15 cellular contexts compared by ENCODE assay signal in the genomic region with DNA sequence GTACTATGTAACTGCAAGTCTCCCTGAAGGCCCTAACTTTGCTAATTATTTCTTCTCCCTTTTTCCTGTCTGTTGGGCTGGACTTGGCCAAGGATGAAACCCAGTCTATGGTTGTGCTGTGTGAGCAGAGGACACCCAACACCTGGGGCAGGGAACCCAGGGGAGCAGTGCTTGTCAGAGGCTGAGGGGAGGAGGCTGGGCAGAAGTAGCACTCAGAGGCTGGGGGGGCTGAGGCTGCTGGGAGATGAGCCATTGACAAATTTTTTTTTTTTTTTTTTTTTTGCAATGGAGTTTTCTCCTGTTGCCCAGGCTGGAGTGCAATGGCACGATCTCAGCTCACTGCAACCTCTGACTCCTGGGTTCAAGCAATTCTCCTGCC. TPM values are rescaled to one million over a fixed set of nuclear protein-coding genes. Genes with fewer than 3 reads are reported as not detected.
DNase-seq lines count a peak whose midpoint lies in the region; ATAC-seq and TF ChIP-seq lines count a peak whose summit lies in the region.
"Had no signal": no experiment of that assay in that cellular context is flagged by ENCODE, and none has a peak within 500 bp of the region (broad histone marks: within the 10 kb centered on the region; RNA-seq: fewer than 3 reads in every experiment).

No MANE protein-coding gene starts in this region.

- H3K36me3 Mint-ChIP-seq in T-helper 17 cell (ENCODE audit: low read depth) (no peaks in the 10 kb centered on the region), nephron progenitor cell (ENCODE audit: low read depth) (no peaks in the 10 kb centered on the region)

- no peak overlapping the region for H2AFZ ChIP-seq in mammary epithelial cell (ENCODE audit: low read depth, low read length)

- CTCF ChIA-PET in mammary epithelial cell (lab: Charles Lee; ENCODE audit: low non-redundant PET): no interaction called here

- WGBS in mammary epithelial cell (ENCODE audit: low coverage, missing lambda C conversion rate): 75% methylated on average over 1 of the region's 1 CpG
- 100% methylated on average over 1 of the region's 1 CpG for whole genome bisulfite sequencing in suprapubic skin

- no peak overlapping the region for H3K4me2 ChIP-seq in mammary epithelial cell (ENCODE audit: insufficient read depth, low read depth, low read length)

- peak overlapping the region; percentile 95 for H3K27ac Mint-ChIP-seq in T-helper 17 cell
- H3K27ac Mint-ChIP-seq in nephron progenitor cell: no peak overlapping the region

- H3K4me1 Mint-ChIP-seq in T-helper 17 cell (peaks cover 34% of the 10 kb centered on the region), nephron progenitor cell (peaks cover 80% of the 10 kb centered on the region)

- H3K4me3 Mint-ChIP-seq in T-helper 17 cell (no peak overlapping the region), nephron progenitor cell (no peak overlapping the region)

- H4K20me1 ChIP-seq in mammary epithelial cell (ENCODE audit: insufficient read depth, low read length): no peaks in the 10 kb centered on the region

- H3K27ac ChIP-seq in breast epithelium (peak overlapping the region; percentile 71 to 85), mammary epithelial cell (ENCODE audit: insufficient read depth, low read depth, low read length) (no peak overlapping the region), lower lobe of right lung (peak overlapping the region; percentile 82), suprapubic skin (peak overlapping the region; percentile 80)
- H3K27ac ChIP-seq: VCaP had no signal

- H3K4me3 ChIP-seq in breast epithelium: no peak overlapping the region
- no peak overlapping the region for H3K4me3 ChIP-seq in mammary epithelial cell (replicated peaks in 1 of 3; ENCODE audit: insufficient read depth in 1 of 3, low read depth in 2 of 3, low read length in 3 of 3)
- H3K4me3 ChIP-seq in lower lobe of right lung: no peak overlapping the region
- H3K4me3 ChIP-seq in suprapubic skin: no peak overlapping the region
- H3K4me3 ChIP-seq: GM12878, stomach had no signal

- in situ Hi-C loops in mammary epithelial cell (cut with MboI; ENCODE audit: low sequenced_read_pairs in 2 of 2): no loop called here

- dilution Hi-C loops in mammary epithelial cell (cut with HindIII; ENCODE audit: low sequenced_read_pairs): no loop called here

- TF ChIP-seq POLR2A in breast epithelium (IDR thresholded peaks at IDR 0.05): no peak
- no peak for TF ChIP-seq POLR2A in suprapubic skin (IDR thresholded peaks at IDR 0.05)

- H3K9ac ChIP-seq in mammary epithelial cell (ENCODE audit: insufficient read depth, low read length): no peak overlapping the region

- ATAC-seq in T-helper 17 cell (no peak), lower lobe of right lung (no peak), HG03196 (IDR thresholded peaks at IDR 0.05; ENCODE audit: unreplicated experiment) (no peak)
- ATAC-seq: effector memory CD8-positive, alpha-beta T cell; GM12878 had no signal

- no TSS peak for BruUV-seq in mammary epithelial cell (replicated peaks; lab: Mats Ljungman, UMichigan)

- H3K9me3 ChIP-seq in breast epithelium: no peaks in the 10 kb centered on the region
- H3K9me3 ChIP-seq in mammary epithelial cell (replicated peaks; ENCODE audit: insufficient read depth, low read length): no peaks in the 10 kb centered on the region
- no peaks in the 10 kb centered on the region for H3K9me3 ChIP-seq in T-helper 17 cell (ENCODE audit: control insufficient read depth, low read length, poor library complexity, severe bottlenecking)
- H3K9me3 ChIP-seq in lower lobe of right lung: no peaks in the 10 kb centered on the region
- no peaks in the 10 kb centered on the region for H3K9me3 ChIP-seq in suprapubic skin
- H3K9me3 ChIP-seq: stomach had no signal

- TF ChIP-seq CTCF in breast epithelium (IDR thresholded peaks at IDR 0.05) (no peak), mammary epithelial cell (conservative IDR thresholded peaks at IDR 0.05 in 1 of 2, IDR thresholded peaks at IDR 0.05 in 1 of 2; ENCODE audit: extremely low read depth in 1 of 2, insufficient read depth in 1 of 2, low read depth in 1 of 2, low read length in 2 of 2) (no peak), lower lobe of right lung (IDR thresholded peaks at IDR 0.05) (no peak), suprapubic skin (IDR thresholded peaks at IDR 0.05) (no peak), nephron progenitor cell (IDR thresholded peaks at IDR 0.05) (no peak)

- H3K4me1 ChIP-seq in breast epithelium: peaks cover 13 to 20% of the 10 kb centered on the region in 2 donors
- H3K4me1 ChIP-seq in mammary epithelial cell (ENCODE audit: insufficient read depth, low read length): peaks cover 50% of the 10 kb centered on the region
- peaks cover 79% of the 10 kb centered on the region for H3K4me1 ChIP-seq in lower lobe of right lung
- peaks cover 58% of the 10 kb centered on the region for H3K4me1 ChIP-seq in suprapubic skin

- no peaks in the 10 kb centered on the region for H3K79me2 ChIP-seq in mammary epithelial cell (ENCODE audit: insufficient read depth, low read length)

- no peak for TF ChIP-seq EP300 in suprapubic skin (IDR thresholded peaks at IDR 0.05)

- H3K9me3 Mint-ChIP-seq in nephron progenitor cell: no peaks in the 10 kb centered on the region
- H3K9me3 Mint-ChIP-seq: effector memory CD8-positive, alpha-beta T cell had no signal

- H3K36me3 ChIP-seq in breast epithelium (no peaks in the 10 kb centered on the region), mammary epithelial cell (ENCODE audit: insufficient read depth, low read length) (no peaks in the 10 kb centered on the region), lower lobe of right lung (no peaks in the 10 kb centered on the region), suprapubic skin (no peaks in the 10 kb centered on the region)
- H3K36me3 ChIP-seq: stomach had no signal

- H3K27me3 Mint-ChIP-seq in T-helper 17 cell (no peaks in the 10 kb centered on the region), nephron progenitor cell (ENCODE audit: low read depth, poor library complexity) (peaks cover 2% of the 10 kb centered on the region)
- H3K27me3 Mint-ChIP-seq: effector memory CD8-positive, alpha-beta T cell had no signal

- intact Hi-C loops in breast epithelium (cut with DNase I; ENCODE audit: low total_unique reads) (no loop called here), mammary epithelial cell (cut with micrococcal nuclease) (no loop called here), lower lobe of right lung (cut with DNase I) (no loop called here)

- no peaks in the 10 kb centered on the region for H3K27me3 ChIP-seq in breast epithelium
- H3K27me3 ChIP-seq in mammary epithelial cell (ENCODE audit: insufficient read depth, low read length): no peaks in the 10 kb centered on the region
- no peaks in the 10 kb centered on the region for H3K27me3 ChIP-seq in lower lobe of right lung (ENCODE audit: low read depth)
- H3K27me3 ChIP-seq in suprapubic skin: no peaks in the 10 kb centered on the region
- H3K27me3 ChIP-seq: stomach had no signal

- DNase-seq in breast epithelium (ENCODE audit: low spot score in 2 of 2) (no peak), mammary epithelial cell (no peak), T-helper 17 cell (no peak), lower lobe of right lung (no peak), suprapubic skin (ENCODE audit: low spot score in 2 of 2) (no peak), nephron progenitor cell (no peak), NCI-H128 (lab: John Stamatoyannopoulos, UW; ENCODE audit: unreplicated experiment) (no peak)
- DNase-seq: activated gamma-delta T cell; effector memory CD8-positive, alpha-beta T cell; NCI-H1092; SW 1271 had no signal

RNA-seq across cellular contexts. Expression of a gene that starts 28.5 kb away (rescaled TPM):
- total RNA-seq in breast epithelium (100 to 1,000 TPM in 1 of 3 donors, 10 to 100 TPM in 2; 74.6 to 128 (median 88.8) TPM), mammary epithelial cell (10 to 100 TPM; 36.8 to 87.0 TPM), T-helper 17 cell (10 to 100 TPM; 63.6 to 73.0 TPM), lower lobe of right lung (142 TPM), suprapubic skin (100 to 1,000 TPM in 2 of 4 donors, 10 to 100 TPM in 2; 73.1 to 113 (median 96.1) TPM)
- polyA plus RNA-seq in mammary epithelial cell: 61.1 TPM
- 82.4 TPM for polyA minus RNA-seq in mammary epithelial cell

RNA-seq across cellular contexts. Expression of a gene that starts 41.4 kb away (rescaled TPM):
- total RNA-seq in breast epithelium (1 to 10 TPM; 5.1 to 7.3 (median 5.9) TPM), mammary epithelial cell (1 to 10 TPM; 2.3 to 8.7 TPM), T-helper 17 cell (1 to 10 TPM; 3.2 to 3.7 TPM), lower lobe of right lung (7.3 TPM), suprapubic skin (1 to 10 TPM; 3.4 to 6.0 (median 3.8) TPM)
- polyA plus RNA-seq in mammary epithelial cell: 7.8 TPM
- polyA minus RNA-seq in mammary epithelial cell: 0.83 TPM

RNA-seq across cellular contexts. Expression of a gene that starts 41.6 kb away (rescaled TPM):
- total RNA-seq in breast epithelium: 10 to 100 TPM in 1 of 3 donors, 1 to 10 TPM in 2; 3.8 to 10.4 (median 4.9) TPM
- total RNA-seq in mammary epithelial cell: 10 to 100 TPM in 1 of 2 donors, under 1 TPM in 1; 0.83 to 10.9 TPM
- polyA plus RNA-seq in mammary epithelial cell: 10.2 TPM
- polyA minus RNA-seq in mammary epithelial cell: 8.5 TPM
- 1 to 10 TPM; 5.6 to 7.9 TPM for total RNA-seq in T-helper 17 cell
- 10.0 TPM for total RNA-seq in lower lobe of right lung
- 1 to 10 TPM; 1.9 to 5.6 (median 3.1) TPM for total RNA-seq in suprapubic skin
